ENCODE assay signal across 18 cellular contexts in the genomic region with DNA sequence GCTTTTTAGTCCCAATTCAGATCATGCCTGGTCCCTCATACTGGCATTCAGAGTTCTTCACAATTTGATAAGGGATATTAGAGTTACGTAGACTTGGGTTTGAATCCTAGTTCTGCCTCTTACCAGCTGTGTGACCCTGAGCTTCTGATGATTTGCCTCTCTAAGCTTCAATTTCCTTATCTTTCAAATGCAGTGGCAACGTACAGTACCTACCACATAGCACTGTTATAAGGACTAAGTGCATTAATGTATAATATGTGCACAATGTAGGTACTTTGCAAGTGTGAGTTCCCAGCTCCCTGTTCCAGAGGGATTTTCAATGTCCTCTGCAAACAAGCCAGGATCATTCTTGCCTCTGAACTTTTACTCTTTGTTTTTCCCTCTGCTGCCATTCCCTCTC. TPM values are rescaled to one million over a fixed set of nuclear protein-coding genes. Genes with fewer than 3 reads are reported as not detected.
A peak's percentile ranks its signal among the peaks of the same experiment; 100 is the strongest.
DNase-seq lines count a peak whose midpoint lies in the region; ATAC-seq and TF ChIP-seq lines count a peak whose summit lies in the region.
"Had no signal": no experiment of that assay in that cellular context is flagged by ENCODE, and none has a peak within 500 bp of the region (broad histone marks: within the 10 kb centered on the region; RNA-seq: fewer than 3 reads in every experiment).

No MANE protein-coding gene starts in this region.

- peak overlapping the region; percentile 32 for H3K27ac Mint-ChIP-seq in T-helper 2 cell treated with Interferon-gamma antibody and Interleukin-4, amounts not matched to agents 5 μg/mL and 100 μg/mL, for 36 hours
- peak overlapping the region; percentile 55 to 84 (median 70) for H3K27ac Mint-ChIP-seq in IgD-negative memory B cell
- H3K27ac Mint-ChIP-seq in activated naive CD8-positive, alpha-beta T cell treated with anti-CD3 and anti-CD28 coated beads, Interleukin-2, amount 10 ng/mL, durations not matched to agents 7 days and 5 days, result peak overlapping the region; percentile 88
- peak overlapping the region; percentile 90 to 95 for H3K27ac Mint-ChIP-seq in natural killer cell
- H3K27ac Mint-ChIP-seq: type B pancreatic cell had no signal

- H3K27me3 Mint-ChIP-seq in T-helper 2 cell treated with Interferon-gamma antibody and Interleukin-4, amounts not matched to agents 5 μg/mL and 100 μg/mL, for 36 hours (ENCODE audit: low read depth), result no peaks in the 10 kb centered on the region
- no peaks in the 10 kb centered on the region for H3K27me3 Mint-ChIP-seq in IgD-negative memory B cell
- H3K27me3 Mint-ChIP-seq in activated naive CD8-positive, alpha-beta T cell treated with anti-CD3 and anti-CD28 coated beads, Interleukin-2, amount 10 ng/mL, durations not matched to agents 7 days and 5 days, result no peaks in the 10 kb centered on the region
- no peaks in the 10 kb centered on the region for H3K27me3 Mint-ChIP-seq in natural killer cell (ENCODE audit: low read depth in 2 of 2)
- H3K27me3 Mint-ChIP-seq: type B pancreatic cell had no signal

- H3K4me3 Mint-ChIP-seq in T-helper 2 cell treated with Interferon-gamma antibody and Interleukin-4, amounts not matched to agents 5 μg/mL and 100 μg/mL, for 36 hours, result peak overlapping the region; percentile 21
- H3K4me3 Mint-ChIP-seq in IgD-negative memory B cell, result peak overlapping the region in 2 of 4 donors; percentile 33 to 86
- peak overlapping the region; percentile 98 for H3K4me3 Mint-ChIP-seq in activated naive CD8-positive, alpha-beta T cell treated with anti-CD3 and anti-CD28 coated beads, Interleukin-2, amount 10 ng/mL, durations not matched to agents 7 days and 5 days
- H3K4me3 Mint-ChIP-seq in natural killer cell, result peak overlapping the region; percentile 81
- H3K4me3 Mint-ChIP-seq: type B pancreatic cell had no signal

- TF ChIP-seq CTCF in natural killer cell (IDR thresholded peaks at IDR 0.05), result no peak
- TF ChIP-seq CTCF in foreskin fibroblast (IDR thresholded peaks at IDR 0.05; ENCODE audit: low read depth, low read length), result no peak

- ATAC-seq in activated naive CD8-positive, alpha-beta T cell treated with anti-CD3 and anti-CD28 coated beads, Interleukin-2, amount 10 ng/mL, durations not matched to agents 7 days and 5 days (ENCODE audit: low read depth), result no peak
- ATAC-seq in natural killer cell (no peak), sciatic nerve (no peak), GM18909 (IDR thresholded peaks at IDR 0.05; ENCODE audit: poor library complexity, unreplicated experiment) (no peak)
- ATAC-seq: gastroesophageal sphincter, left ventricle myocardium superior, PC-3 had no signal

- H3K4me3 ChIP-seq in foreskin fibroblast (ENCODE audit: low read depth in 1 of 2, low read length in 2 of 2), result no peak overlapping the region
- H3K4me3 ChIP-seq: gastroesophageal sphincter had no signal

- intact Hi-C loops in natural killer cell (cut with micrococcal nuclease) (no loop called here), sciatic nerve (cut with DNase I) (no loop called here)

- no peaks in the 10 kb centered on the region for H3K9me3 Mint-ChIP-seq in T-helper 2 cell treated with Interferon-gamma antibody and Interleukin-4, amounts not matched to agents 5 μg/mL and 100 μg/mL, for 36 hours
- H3K9me3 Mint-ChIP-seq in IgD-negative memory B cell (no peaks in the 10 kb centered on the region), natural killer cell (no peaks in the 10 kb centered on the region)
- no peaks in the 10 kb centered on the region for H3K9me3 Mint-ChIP-seq in activated naive CD8-positive, alpha-beta T cell treated with anti-CD3 and anti-CD28 coated beads, Interleukin-2, amount 10 ng/mL, durations not matched to agents 7 days and 5 days
- H3K9me3 Mint-ChIP-seq: type B pancreatic cell had no signal

- peaks cover 51% of the 10 kb centered on the region for H3K36me3 Mint-ChIP-seq in T-helper 2 cell treated with Interferon-gamma antibody and Interleukin-4, amounts not matched to agents 5 μg/mL and 100 μg/mL, for 36 hours (ENCODE audit: low read depth)
- no peaks in the 10 kb centered on the region for H3K36me3 Mint-ChIP-seq in IgD-negative memory B cell
- H3K36me3 Mint-ChIP-seq in activated naive CD8-positive, alpha-beta T cell treated with anti-CD3 and anti-CD28 coated beads, Interleukin-2, amount 10 ng/mL, durations not matched to agents 7 days and 5 days, result peaks cover 48% of the 10 kb centered on the region
- H3K36me3 Mint-ChIP-seq in natural killer cell, result no peaks in the 10 kb centered on the region

- peaks cover 64% of the 10 kb centered on the region for H3K4me1 Mint-ChIP-seq in T-helper 2 cell treated with Interferon-gamma antibody and Interleukin-4, amounts not matched to agents 5 μg/mL and 100 μg/mL, for 36 hours (ENCODE audit: low read depth)
- H3K4me1 Mint-ChIP-seq in IgD-negative memory B cell (peaks cover 57 to 70% (median 68%) of the 10 kb centered on the region in 3 donors), natural killer cell (peaks cover 74 to 87% of the 10 kb centered on the region in 2 donors)
- H3K4me1 Mint-ChIP-seq in activated naive CD8-positive, alpha-beta T cell treated with anti-CD3 and anti-CD28 coated beads, Interleukin-2, amount 10 ng/mL, durations not matched to agents 7 days and 5 days, result peaks cover 74% of the 10 kb centered on the region

- POLR2A ChIA-PET in activated naive CD8-positive, alpha-beta T cell treated with anti-CD3 and anti-CD28 coated beads, Interleukin-2, amount 10 ng/mL, durations not matched to agents 7 days and 5 days (lab: Charles Lee), result interaction anchor here (0.9 to 3.8 kb wide), 3 partner anchors 7 to 155 kb away, joined by 3 to 21 read pairs (median 3); a partner anchor contains a TSS

- no peak for DNase-seq in T-helper 2 cell treated with Interferon-gamma antibody and Interleukin-4, amounts not matched to agents 5 μg/mL and 100 μg/mL, for 36 hours (ENCODE audit: low spot score)
- no peak for DNase-seq in T-helper 2 cell
- no peak for DNase-seq in activated naive CD8-positive, alpha-beta T cell treated with anti-CD3 and anti-CD28 coated beads, Interleukin-2, amount 10 ng/mL, durations not matched to agents 7 days and 5 days
- DNase-seq in natural killer cell, result no peak
- DNase-seq in sciatic nerve (ENCODE audit: low spot score), result no peak
- no peak for DNase-seq in foreskin fibroblast
- DNase-seq: 8988T; activated CD8-positive, alpha-beta memory T cell treated with anti-CD3 and anti-CD28 coated beads, Interleukin-2, amount 50 U/mL, for 4 hours; anterior cingulate cortex; left ventricle myocardium superior; NCI-H1092; NCI-H2107; NCI-H69; PC-3 had no signal

RNA-seq across cellular contexts. Expression of a gene that starts 7.3 kb away (rescaled TPM):
- polyA plus RNA-seq in IgD-negative memory B cell, result 199 TPM
- total RNA-seq in activated naive CD8-positive, alpha-beta T cell treated with anti-CD3 and anti-CD28 coated beads, Interleukin-2, amount 10 ng/mL, durations not matched to agents 7 days and 5 days, result 100 to 1,000 TPM; 154 to 159 TPM
- 100 to 1,000 TPM; 114 to 145 (median 137) TPM for total RNA-seq in natural killer cell
- 50.6 TPM for total RNA-seq in sciatic nerve

RNA-seq across cellular contexts. Expression of a gene that starts 22.0 kb away (rescaled TPM):
- polyA plus RNA-seq in IgD-negative memory B cell, result 22.1 TPM
- total RNA-seq in activated naive CD8-positive, alpha-beta T cell treated with anti-CD3 and anti-CD28 coated beads, Interleukin-2, amount 10 ng/mL, durations not matched to agents 7 days and 5 days, result 100 to 1,000 TPM in 1 of 2 experiments, 10 to 100 TPM in 1; 98.8 to 101 TPM
- total RNA-seq in natural killer cell (100 to 1,000 TPM; 171 to 187 (median 175) TPM), sciatic nerve (49.6 TPM)

RNA-seq across cellular contexts. Expression of a gene that starts 25.1 kb away (rescaled TPM):
- polyA plus RNA-seq in IgD-negative memory B cell, result 20.1 TPM
- total RNA-seq in activated naive CD8-positive, alpha-beta T cell treated with anti-CD3 and anti-CD28 coated beads, Interleukin-2, amount 10 ng/mL, durations not matched to agents 7 days and 5 days, result 10 to 100 TPM; 21.8 to 22.7 TPM
- total RNA-seq in natural killer cell (10 to 100 TPM in 1 of 3 donors, 1 to 10 TPM in 2; 9.5 to 17.5 (median 9.8) TPM), sciatic nerve (15.8 TPM)

RNA-seq across cellular contexts. Expression of a gene that starts 36.1 kb away (rescaled TPM):
- 34.0 TPM for polyA plus RNA-seq in IgD-negative memory B cell
- total RNA-seq in activated naive CD8-positive, alpha-beta T cell treated with anti-CD3 and anti-CD28 coated beads, Interleukin-2, amount 10 ng/mL, durations not matched to agents 7 days and 5 days, result 10 to 100 TPM; 91.4 to 96.7 TPM
- total RNA-seq in natural killer cell, result 100 to 1,000 TPM in 1 of 3 donors, 10 to 100 TPM in 2; 88.5 to 103 (median 92.8) TPM
- total RNA-seq in sciatic nerve, result 93.1 TPM

Comparison
In these comparisons a context has a peak if more than half of its experiments do, and no peak if none do; other contexts are left out.
1. H3K27ac Mint-ChIP-seq: peak in every context shown above with its lines; median percentile 92 in natural killer cell; 88 in activated naive CD8-positive, alpha-beta T cell treated with anti-CD3 and anti-CD28 coated beads, Interleukin-2, amount 10 ng/mL, durations not matched to agents 7 days and 5 days; 70 in IgD-negative memory B cell; 32 in T-helper 2 cell treated with Interferon-gamma antibody and Interleukin-4, amounts not matched to agents 5 μg/mL and 100 μg/mL, for 36 hours.